ENCODE assay signal across 22 cellular contexts in the genomic region with DNA sequence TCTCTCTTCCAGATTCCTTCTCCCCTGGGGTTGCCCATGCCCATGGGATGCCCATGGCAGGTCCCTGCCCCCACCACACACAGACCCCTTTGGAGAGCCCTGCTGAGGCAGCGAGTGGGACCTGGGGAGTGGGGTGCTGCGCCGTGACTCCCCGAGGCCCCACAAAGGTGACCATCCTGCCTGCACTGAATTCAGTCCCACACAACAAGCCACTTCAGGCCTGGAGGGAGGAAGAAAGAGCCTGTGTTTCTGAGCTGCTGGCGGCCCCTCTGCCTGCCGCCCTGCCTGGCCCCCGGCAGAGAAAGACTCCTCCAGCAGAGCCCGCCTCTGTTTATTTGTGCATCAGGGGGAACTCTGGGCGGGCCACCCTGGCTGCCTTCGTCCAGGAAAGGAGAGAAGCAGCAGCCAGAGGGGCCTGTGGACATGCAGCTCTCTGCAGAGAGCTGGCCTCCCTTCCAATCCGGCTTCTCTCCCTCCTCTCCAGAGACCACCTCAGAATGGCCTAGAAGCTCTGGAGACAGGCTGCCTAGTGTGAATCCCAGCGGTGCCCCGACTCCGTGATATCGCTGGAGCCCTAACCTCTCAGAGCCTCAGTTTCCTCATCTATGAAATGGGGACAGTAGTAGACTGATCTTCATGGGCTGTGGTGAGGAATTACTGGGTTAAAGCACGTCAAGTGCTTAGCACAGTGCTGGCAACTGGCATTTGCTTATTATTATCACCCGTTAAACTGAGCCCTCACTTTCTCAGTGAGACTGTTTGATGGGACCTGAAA.
"Had no signal": no experiment of that assay in that cellular context is flagged by ENCODE, and none has a peak within 500 bp of the region (broad histone marks: within the 10 kb centered on the region; RNA-seq: fewer than 3 reads in every experiment).

No MANE protein-coding gene starts in this region.

- H3K27ac Mint-ChIP-seq: activated B cell treated with CpG ODN at 0.5 μM for 24 hours; activated CD4-positive, alpha-beta T cell treated with anti-CD3 and anti-CD28 coated beads, Interleukin-2, amount 10 ng/mL, durations not matched to agents 24 days and 14 days; activated T-cell treated with anti-CD3 and anti-CD28 coated beads, Interleukin-2, amount 50 U/mL, for 72 hours; memory B cell; T-cell had no signal

- ATAC-seq: activated T-cell treated with anti-CD3 and anti-CD28 coated beads, Interleukin-2, amount 50 U/mL, for 72 hours; gastroesophageal sphincter; heart left ventricle; naive thymus-derived CD8-positive, alpha-beta T cell; T-cell had no signal

- H3K27me3 Mint-ChIP-seq: activated B cell treated with CpG ODN at 0.5 μM for 24 hours; activated CD4-positive, alpha-beta T cell treated with anti-CD3 and anti-CD28 coated beads, Interleukin-2, amount 10 ng/mL, durations not matched to agents 24 days and 14 days; activated naive CD4-positive, alpha-beta T cell treated with anti-CD3 and anti-CD28 coated beads, Interleukin-2, amount 50 U/mL, for 24 hours had no signal

- H3K9me3 ChIP-seq: ascending aorta, breast epithelium, esophagus muscularis mucosa, gastroesophageal sphincter, heart left ventricle, transverse colon had no signal

- H3K27ac ChIP-seq: breast epithelium, esophagus muscularis mucosa, gastroesophageal sphincter, heart left ventricle, SK-N-MC, transverse colon had no signal

- H3K4me1 Mint-ChIP-seq: activated B cell treated with CpG ODN at 0.5 μM for 24 hours; activated CD4-positive, alpha-beta T cell treated with anti-CD3 and anti-CD28 coated beads, Interleukin-2, amount 10 ng/mL, durations not matched to agents 24 days and 14 days; activated naive CD4-positive, alpha-beta T cell treated with anti-CD3 and anti-CD28 coated beads, Interleukin-2, amount 50 U/mL, for 24 hours; memory B cell; naive thymus-derived CD8-positive, alpha-beta T cell; T-cell had no signal

- H3K9me3 Mint-ChIP-seq: activated B cell treated with CpG ODN at 0.5 μM for 24 hours; activated CD4-positive, alpha-beta T cell treated with anti-CD3 and anti-CD28 coated beads, Interleukin-2, amount 10 ng/mL, durations not matched to agents 24 days and 14 days; activated naive CD4-positive, alpha-beta T cell treated with anti-CD3 and anti-CD28 coated beads, Interleukin-2, amount 50 U/mL, for 24 hours; activated T-cell treated with anti-CD3 and anti-CD28 coated beads, Interleukin-2, amount 50 U/mL, for 72 hours; memory B cell; naive thymus-derived CD8-positive, alpha-beta T cell; T-cell had no signal

- H3K36me3 Mint-ChIP-seq: activated naive CD4-positive, alpha-beta T cell treated with anti-CD3 and anti-CD28 coated beads, Interleukin-2, amount 50 U/mL, for 24 hours; memory B cell; naive thymus-derived CD8-positive, alpha-beta T cell; T-cell had no signal

- H3K4me1 ChIP-seq: breast epithelium, transverse colon had no signal

- H3K4me3 ChIP-seq: ascending aorta, breast epithelium, esophagus muscularis mucosa, gastroesophageal sphincter, heart left ventricle, SK-N-MC, transverse colon had no signal

- DNase-seq: activated B cell treated with CpG ODN at 0.5 μM for 24 hours; activated CD4-positive, alpha-beta T cell treated with anti-CD3 and anti-CD28 coated beads, Interleukin-2, amount 10 ng/mL, durations not matched to agents 24 days and 14 days; activated CD8-positive, alpha-beta memory T cell treated with anti-CD3 and anti-CD28 coated beads, Interleukin-2, amount 50 U/mL, for 4 hours; activated effector memory CD4-positive, alpha-beta T cell treated with anti-CD3 and anti-CD28 coated beads, Interleukin-2, amount 50 U/mL, for 16 hours; activated T-cell treated with anti-CD3 and anti-CD28 coated beads, Interleukin-2, amount 50 U/mL, for 72 hours; cerebellar nuclear complex; effector CD4-positive, alpha-beta T cell; heart left ventricle; naive thymus-derived CD8-positive, alpha-beta T cell; occipital lobe; posterior cingulate gyrus; stimulated activated CD4-positive, alpha-beta T cell treated with anti-CD3 and anti-CD28 coated beads, Interleukin-2, amount 100 ng/mL, for 24 hours; stimulated activated naive CD4-positive, alpha-beta T cell treated with Interleukin-2 at 50 U/mL for 16 hours; T-cell; transverse colon had no signal

- H3K4me3 Mint-ChIP-seq: activated B cell treated with CpG ODN at 0.5 μM for 24 hours; activated CD4-positive, alpha-beta T cell treated with anti-CD3 and anti-CD28 coated beads, Interleukin-2, amount 10 ng/mL, durations not matched to agents 24 days and 14 days; activated naive CD4-positive, alpha-beta T cell treated with anti-CD3 and anti-CD28 coated beads, Interleukin-2, amount 50 U/mL, for 24 hours; activated T-cell treated with anti-CD3 and anti-CD28 coated beads, Interleukin-2, amount 50 U/mL, for 72 hours; memory B cell; naive thymus-derived CD8-positive, alpha-beta T cell; T-cell had no signal

- H3K27me3 ChIP-seq: ascending aorta, breast epithelium, gastroesophageal sphincter, heart left ventricle, transverse colon had no signal

- H3K36me3 ChIP-seq: ascending aorta, breast epithelium, esophagus muscularis mucosa, gastroesophageal sphincter, heart left ventricle, transverse colon had no signal
